Comparison of ENCODE assay signal across 12 cellular contexts in genomic region chr7:105346593-105347322, GRCh38. TPM values are rescaled to one million over a fixed set of nuclear protein-coding genes. Genes with fewer than 3 reads are reported as not detected.
DNase-seq lines count a peak whose midpoint lies in the region; ATAC-seq and TF ChIP-seq lines count a peak whose summit lies in the region.
"Had no signal": no experiment of that assay in that cellular context is flagged by ENCODE, and none has a peak within 500 bp of the region (broad histone marks: within the 10 kb centered on the region; RNA-seq: fewer than 3 reads in every experiment).

No MANE protein-coding gene starts in this region.

- CTCF ChIA-PET in activated naive CD4-positive, alpha-beta T cell treated with anti-CD3 and anti-CD28 coated beads, Interleukin-2, amount 10 ng/mL, durations not matched to agents 7 days and 5 days (lab: Charles Lee): no interaction called here
- CTCF ChIA-PET in GM10248 (lab: Yijun Ruan, JAX): no interaction called here

- no peaks in the 10 kb centered on the region for H3K36me3 ChIP-seq in GM23248 (ENCODE audit: low read depth)
- H3K36me3 ChIP-seq: thoracic aorta had no signal

- H3K27ac ChIP-seq in GM23248: no peak overlapping the region
- H3K27ac ChIP-seq: thoracic aorta had no signal

- peaks cover 8% of the 10 kb centered on the region; the same call in 1 of the 2 replicates for H4K20me1 ChIP-seq in GM23248 (ENCODE audit: insufficient read depth)

- H3K4me2 ChIP-seq in GM23248 (ENCODE audit: unreplicated experiment): no peak overlapping the region

- H3K9me2 ChIP-seq in GM23248 (ENCODE audit: insufficient read depth): no peaks in the 10 kb centered on the region

- TF ChIP-seq CTCF in GM10248 (IDR thresholded peaks at IDR 0.05; ENCODE audit: control extremely low read depth, extremely low read depth, low read depth, missing control alignments): no peak
- no peak for TF ChIP-seq CTCF in omental fat pad (IDR thresholded peaks at IDR 0.05)

- POLR2A ChIA-PET in GM10248 (lab: Yijun Ruan, JAX): no interaction called here

- H3K4me1 Mint-ChIP-seq in activated naive CD4-positive, alpha-beta T cell treated with anti-CD3 and anti-CD28 coated beads, Interleukin-2, amount 10 ng/mL, durations not matched to agents 7 days and 5 days: peaks cover 55% of the 10 kb centered on the region
- peaks cover 39% of the 10 kb centered on the region for H3K4me1 Mint-ChIP-seq in activated T-helper 2 cell treated with anti-CD3 and anti-CD28 coated beads, Interferon-gamma antibody, Interleukin-2, Interleukin-4, amounts not matched to agents 10 μg/mL and 5 μg/mL and 100 μg/mL, durations not matched to agents 14 hours and 24 hours and 36 hours (ENCODE audit: low read depth)
- peaks cover 49% of the 10 kb centered on the region for H3K4me1 Mint-ChIP-seq in stimulated activated effector memory CD8-positive, alpha-beta T cell treated with anti-CD3 and anti-CD28 coated beads, Interleukin-12 subunit alpha, Interleukin-12 subunit beta, amount 100 ng/mL, for 72 hours

- in situ Hi-C loops in GM23248 (cut with MboI): no loop called here

- H3K9me3 ChIP-seq in GM23248 (ENCODE audit: low read depth): no peaks in the 10 kb centered on the region
- H3K9me3 ChIP-seq: thoracic aorta had no signal

- DNase-seq in activated naive CD4-positive, alpha-beta T cell treated with anti-CD3 and anti-CD28 coated beads, Interleukin-2, amount 10 ng/mL, durations not matched to agents 7 days and 5 days: peak; percentile 42
- DNase-seq in activated naive CD4-positive, alpha-beta T cell (lab: John Stamatoyannopoulos, UW): no peak
- DNase-seq in MV-4-11 (lab: John Stamatoyannopoulos, UW) (peak; percentile 89), GM23248 (no peak), GM10248 (ENCODE audit: extremely low spot score) (no peak), omental fat pad (ENCODE audit: low spot score) (no peak)
- no peak for DNase-seq in activated T-helper 2 cell treated with anti-CD3 and anti-CD28 coated beads, Interferon-gamma antibody, Interleukin-2, Interleukin-4, amounts not matched to agents 10 μg/mL and 5 μg/mL and 100 μg/mL, durations not matched to agents 14 hours and 24 hours and 36 hours (ENCODE audit: low spot score)
- no peak for DNase-seq in stimulated activated effector memory CD8-positive, alpha-beta T cell treated with anti-CD3 and anti-CD28 coated beads, Interleukin-12 subunit alpha, Interleukin-12 subunit beta, amount 100 ng/mL, for 72 hours (ENCODE audit: low spot score in 2 of 2)
- DNase-seq: EL, NCI-H1417 treated with DMSO at 0.1 percent for 48 hours had no signal

- peaks cover 13% of the 10 kb centered on the region; the same call in 1 of the 2 replicates for H3F3A ChIP-seq in GM23248 (ENCODE audit: insufficient read depth)

- H3K4me3 ChIP-seq in GM23248: no peak overlapping the region
- H3K4me3 ChIP-seq: thoracic aorta had no signal

- no peak overlapping the region for H3K9ac ChIP-seq in GM23248

- H3K79me2 ChIP-seq in GM23248 (ENCODE audit: insufficient read depth): peaks cover 99% of the 10 kb centered on the region

- no peaks in the 10 kb centered on the region for H3K27me3 Mint-ChIP-seq in activated naive CD4-positive, alpha-beta T cell treated with anti-CD3 and anti-CD28 coated beads, Interleukin-2, amount 10 ng/mL, durations not matched to agents 7 days and 5 days
- H3K27me3 Mint-ChIP-seq in activated T-helper 2 cell treated with anti-CD3 and anti-CD28 coated beads, Interferon-gamma antibody, Interleukin-2, Interleukin-4, amounts not matched to agents 10 μg/mL and 5 μg/mL and 100 μg/mL, durations not matched to agents 14 hours and 24 hours and 36 hours (ENCODE audit: low read depth): no peaks in the 10 kb centered on the region

- H3K9me3 Mint-ChIP-seq in activated naive CD4-positive, alpha-beta T cell treated with anti-CD3 and anti-CD28 coated beads, Interleukin-2, amount 10 ng/mL, durations not matched to agents 7 days and 5 days: no peaks in the 10 kb centered on the region
- H3K9me3 Mint-ChIP-seq in activated T-helper 2 cell treated with anti-CD3 and anti-CD28 coated beads, Interferon-gamma antibody, Interleukin-2, Interleukin-4, amounts not matched to agents 10 μg/mL and 5 μg/mL and 100 μg/mL, durations not matched to agents 14 hours and 24 hours and 36 hours: no peaks in the 10 kb centered on the region
- no peaks in the 10 kb centered on the region for H3K9me3 Mint-ChIP-seq in stimulated activated effector memory CD8-positive, alpha-beta T cell treated with anti-CD3 and anti-CD28 coated beads, Interleukin-12 subunit alpha, Interleukin-12 subunit beta, amount 100 ng/mL, for 72 hours

- H3K27me3 ChIP-seq in GM23248 (replicated peaks; ENCODE audit: insufficient read depth): no peaks in the 10 kb centered on the region

- intact Hi-C loops in activated T-helper 2 cell treated with anti-CD3 and anti-CD28 coated beads, Interferon-gamma antibody, Interleukin-2, Interleukin-4, amounts not matched to agents 10 μg/mL and 5 μg/mL and 100 μg/mL, durations not matched to agents 14 hours and 24 hours and 36 hours (cut with micrococcal nuclease): loop anchor here (5.0 kb wide), 3 partner anchors 81 to 364 kb away; partner anchors contain the start of gene KMT2E

- H2AFZ ChIP-seq in GM23248: no peak overlapping the region

- peak; percentile 65 for ATAC-seq in stimulated activated effector memory CD8-positive, alpha-beta T cell treated with anti-CD3 and anti-CD28 coated beads, Interleukin-12 subunit alpha, Interleukin-12 subunit beta, amount 100 ng/mL, for 72 hours
- no peak for ATAC-seq in omental fat pad (ENCODE audit: low FRiP score)
- ATAC-seq: sciatic nerve had no signal

- no peaks in the 10 kb centered on the region for H3K36me3 Mint-ChIP-seq in activated naive CD4-positive, alpha-beta T cell treated with anti-CD3 and anti-CD28 coated beads, Interleukin-2, amount 10 ng/mL, durations not matched to agents 7 days and 5 days
- no peaks in the 10 kb centered on the region for H3K36me3 Mint-ChIP-seq in activated T-helper 2 cell treated with anti-CD3 and anti-CD28 coated beads, Interferon-gamma antibody, Interleukin-2, Interleukin-4, amounts not matched to agents 10 μg/mL and 5 μg/mL and 100 μg/mL, durations not matched to agents 14 hours and 24 hours and 36 hours (ENCODE audit: low read depth)
- no peaks in the 10 kb centered on the region for H3K36me3 Mint-ChIP-seq in stimulated activated effector memory CD8-positive, alpha-beta T cell treated with anti-CD3 and anti-CD28 coated beads, Interleukin-12 subunit alpha, Interleukin-12 subunit beta, amount 100 ng/mL, for 72 hours

- peaks cover 15% of the 10 kb centered on the region for H3K4me1 ChIP-seq in GM23248 (ENCODE audit: insufficient read depth)

- no peak overlapping the region for H3K4me3 Mint-ChIP-seq in activated naive CD4-positive, alpha-beta T cell treated with anti-CD3 and anti-CD28 coated beads, Interleukin-2, amount 10 ng/mL, durations not matched to agents 7 days and 5 days
- peak overlapping the region; percentile 17 for H3K4me3 Mint-ChIP-seq in activated T-helper 2 cell treated with anti-CD3 and anti-CD28 coated beads, Interferon-gamma antibody, Interleukin-2, Interleukin-4, amounts not matched to agents 10 μg/mL and 5 μg/mL and 100 μg/mL, durations not matched to agents 14 hours and 24 hours and 36 hours (ENCODE audit: low read depth)
- H3K4me3 Mint-ChIP-seq in stimulated activated effector memory CD8-positive, alpha-beta T cell treated with anti-CD3 and anti-CD28 coated beads, Interleukin-12 subunit alpha, Interleukin-12 subunit beta, amount 100 ng/mL, for 72 hours: peak overlapping the region; percentile 36

- 90 to 95% methylated on average over 10 of the region's 10 CpGs for WGBS in GM23248 (ENCODE audit: low coverage in 1 of 2, low lambda C conversion rate in 2 of 2, missing lambda C conversion rate in 2 of 2), 2 experiments

- H3K27ac Mint-ChIP-seq in activated naive CD4-positive, alpha-beta T cell treated with anti-CD3 and anti-CD28 coated beads, Interleukin-2, amount 10 ng/mL, durations not matched to agents 7 days and 5 days: peak overlapping the region; percentile 73
- peak overlapping the region; percentile 47 for H3K27ac Mint-ChIP-seq in activated T-helper 2 cell treated with anti-CD3 and anti-CD28 coated beads, Interferon-gamma antibody, Interleukin-2, Interleukin-4, amounts not matched to agents 10 μg/mL and 5 μg/mL and 100 μg/mL, durations not matched to agents 14 hours and 24 hours and 36 hours
- peak overlapping the region; percentile 12 for H3K27ac Mint-ChIP-seq in stimulated activated effector memory CD8-positive, alpha-beta T cell treated with anti-CD3 and anti-CD28 coated beads, Interleukin-12 subunit alpha, Interleukin-12 subunit beta, amount 100 ng/mL, for 72 hours

RNA-seq across cellular contexts. Expression of gene SRPK2, which starts 42.0 kb away (rescaled TPM):
- 50.9 and 54.7 TPM in 2 replicates for total RNA-seq in activated T-helper 2 cell treated with anti-CD3 and anti-CD28 coated beads, Interferon-gamma antibody, Interleukin-2, Interleukin-4, amounts not matched to agents 10 μg/mL and 5 μg/mL and 100 μg/mL, durations not matched to agents 14 hours and 24 hours and 36 hours
- 47.4 and 85.2 TPM in 2 replicates for total RNA-seq in GM23248 (2014; rRNA removed; shearing (Covaris generic))
- polyA plus RNA-seq in GM23248 (2016; fragmentation: Nextera tagmentation; extraction: Ambion mirVana): 53.1 and 55.2 TPM in 2 replicates
- total RNA-seq in omental fat pad: 10 to 100 TPM; 29.5 to 48.2 (median 30.6) TPM

Comparison
In these comparisons a context has a peak if more than half of its experiments do, and no peak if none do; other contexts are left out.
1. DNase-seq: peak in activated naive CD4-positive, alpha-beta T cell treated with anti-CD3 and anti-CD28 coated beads, Interleukin-2, amount 10 ng/mL, durations not matched to agents 7 days and 5 days (single experiment) and MV-4-11 (single experiment); none in activated naive CD4-positive, alpha-beta T cell (0 of 4), activated T-helper 2 cell treated with anti-CD3 and anti-CD28 coated beads, Interferon-gamma antibody, Interleukin-2, Interleukin-4, amounts not matched to agents 10 μg/mL and 5 μg/mL and 100 μg/mL, durations not matched to agents 14 hours and 24 hours and 36 hours (single experiment), stimulated activated effector memory CD8-positive, alpha-beta T cell treated with anti-CD3 and anti-CD28 coated beads, Interleukin-12 subunit alpha, Interleukin-12 subunit beta, amount 100 ng/mL, for 72 hours (0 of 2), GM23248 (single experiment), GM10248 (single experiment) and omental fat pad (single experiment).
2. H3K27ac Mint-ChIP-seq: peak in every context shown above with its lines; median percentile 73 in activated naive CD4-positive, alpha-beta T cell treated with anti-CD3 and anti-CD28 coated beads, Interleukin-2, amount 10 ng/mL, durations not matched to agents 7 days and 5 days; 47 in activated T-helper 2 cell treated with anti-CD3 and anti-CD28 coated beads, Interferon-gamma antibody, Interleukin-2, Interleukin-4, amounts not matched to agents 10 μg/mL and 5 μg/mL and 100 μg/mL, durations not matched to agents 14 hours and 24 hours and 36 hours; 12 in stimulated activated effector memory CD8-positive, alpha-beta T cell treated with anti-CD3 and anti-CD28 coated beads, Interleukin-12 subunit alpha, Interleukin-12 subunit beta, amount 100 ng/mL, for 72 hours.